ENCODE assay signal across 24 cellular contexts in genomic region chr2:205752924-205753323, GRCh38.
DNase-seq lines count a peak whose midpoint lies in the region; FAIRE-seq and TF ChIP-seq lines count a peak whose summit lies in the region.
"Had no signal": no experiment of that assay in that cellular context is flagged by ENCODE, and none has a peak within 500 bp of the region (broad histone marks: within the 10 kb centered on the region; RNA-seq: fewer than 3 reads in every experiment).

No MANE protein-coding gene starts in this region.

- CTCF ChIA-PET in mammary epithelial cell (lab: Charles Lee; ENCODE audit: low non-redundant PET), result no interaction called here

- H4K20me1 ChIP-seq in mammary epithelial cell (ENCODE audit: insufficient read depth, low read length) (no peaks in the 10 kb centered on the region), neural progenitor cell (ENCODE audit: low read depth) (no peaks in the 10 kb centered on the region)
- H4K20me1 ChIP-seq: BLaER1 treated with 17β-estradiol and CSF1 and Interleukin-3, amounts not matched to agents 10 nM and 100 nM had no signal

- H2AFZ ChIP-seq in mammary epithelial cell (ENCODE audit: low read depth, low read length) (no peak overlapping the region), neural progenitor cell (replicated peaks) (no peak overlapping the region)

- in situ Hi-C loops in mammary epithelial cell (cut with MboI; ENCODE audit: low sequenced_read_pairs in 2 of 2), result no loop called here
- in situ Hi-C loops in transverse colon (cut with MboI; ENCODE audit: low pct_ligation_motif_present in 1 of 4, low pct_unique_long_range_greater_than_20kb in 1 of 4, low sequenced_read_pairs in 3 of 4), result no loop called here

- TF ChIP-seq CTCF in mammary epithelial cell (conservative IDR thresholded peaks at IDR 0.05 in 1 of 2, IDR thresholded peaks at IDR 0.05 in 1 of 2; ENCODE audit: extremely low read depth in 1 of 2, insufficient read depth in 1 of 2, low read depth in 1 of 2, low read length in 2 of 2), result no peak
- TF ChIP-seq CTCF in transverse colon (IDR thresholded peaks at IDR 0.05), result no peak
- TF ChIP-seq CTCF in neural progenitor cell (IDR thresholded peaks at IDR 0.05), result no peak

- H3K27me3 Mint-ChIP-seq in neural progenitor cell (ENCODE audit: insufficient read depth, low read depth), result peaks cover 11% of the 10 kb centered on the region

- dilution Hi-C loops in mammary epithelial cell (cut with HindIII; ENCODE audit: low sequenced_read_pairs), result loop anchor here (5.0 kb wide), 1 partner anchor 51 kb away; no protein-coding TSS in a partner anchor

- H3K4me1 Mint-ChIP-seq in neural progenitor cell, result peaks cover 36% of the 10 kb centered on the region

- intact Hi-C loops in mammary epithelial cell (cut with micrococcal nuclease) (no loop called here), transverse colon (cut with DNase I; ENCODE audit: low total_unique reads) (no loop called here)

- H3K36me3 ChIP-seq in mammary epithelial cell (ENCODE audit: insufficient read depth, low read length) (peaks cover 12% of the 10 kb centered on the region), transverse colon (peaks cover 0 to 4% (median 0%) of the 10 kb centered on the region in 4 donors), neural progenitor cell (no peaks in the 10 kb centered on the region)
- H3K36me3 ChIP-seq: neutrophil, prostate gland had no signal

- 40% methylated on average over 7 of the region's 8 CpGs for whole genome bisulfite sequencing in mammary epithelial cell (ENCODE audit: low coverage, missing lambda C conversion rate)
- 93% methylated on average over 8 of the region's 8 CpGs; no CpG with 5 or more reads in 1 of the 2 donors for WGBS in transverse colon (ENCODE audit: low coverage in 1 of 2), 2 donors

- peaks cover 66% of the 10 kb centered on the region for H3K4me1 ChIP-seq in mammary epithelial cell (ENCODE audit: insufficient read depth, low read length)
- H3K4me1 ChIP-seq in transverse colon, result peaks cover 18 to 53% (median 21%) of the 10 kb centered on the region in 4 donors
- peaks cover 18% of the 10 kb centered on the region for H3K4me1 ChIP-seq in neural progenitor cell
- H3K4me1 ChIP-seq: body of pancreas had no signal

- H3F3A ChIP-seq in neural progenitor cell (ENCODE audit: low read depth), result no peaks in the 10 kb centered on the region

- H3K27me3 ChIP-seq in mammary epithelial cell (ENCODE audit: insufficient read depth, low read length) (no peaks in the 10 kb centered on the region), transverse colon (no peaks in the 10 kb centered on the region), neural progenitor cell (no peaks in the 10 kb centered on the region)
- H3K27me3 ChIP-seq: BLaER1 treated with 17β-estradiol and CSF1 and Interleukin-3, amounts not matched to agents 10 nM and 100 nM; body of pancreas; neutrophil had no signal

- no peak for TF ChIP-seq POLR2A in transverse colon (IDR thresholded peaks at IDR 0.05)

- H3K36me3 Mint-ChIP-seq in neural progenitor cell, result peaks cover 5% of the 10 kb centered on the region
- H3K36me3 Mint-ChIP-seq: activated naive CD8-positive, alpha-beta T cell had no signal

- no peak overlapping the region for H3K9ac ChIP-seq in mammary epithelial cell (ENCODE audit: insufficient read depth, low read length)
- H3K9ac ChIP-seq in neural progenitor cell, result no peak overlapping the region
- H3K9ac ChIP-seq: BLaER1 treated with 17β-estradiol and CSF1 and Interleukin-3, amounts not matched to agents 10 nM and 100 nM had no signal

- FAIRE-seq in RCC 7860 (lab: Jason Lieb, UNC), result peak; percentile 94
- FAIRE-seq: G401.6, kidney had no signal

- BruUV-seq in mammary epithelial cell (replicated peaks; lab: Mats Ljungman, UMichigan), result no TSS peak

- DNase-seq in RCC 7860 (ENCODE audit: low spot score) (peak; percentile 89), mammary epithelial cell (no peak), myocyte (ENCODE audit: low read depth) (peak; percentile 96), transverse colon (no peak), NCI-H446 (lab: John Stamatoyannopoulos, UW) (no peak), neural progenitor cell (ENCODE audit: low spot score) (no peak)
- no peak for DNase-seq in activated naive CD4-positive, alpha-beta T cell treated with Interleukin-2 at 50 U/mL for 16 hours
- DNase-seq: activated CD4-positive, alpha-beta T cell treated with anti-CD3 and anti-CD28 coated beads for 1 hour; activated CD8-positive, alpha-beta T cell treated with anti-CD3 and anti-CD28 coated beads for 36 hours; body of pancreas; cerebellar nuclear complex; DMS53; H9; kidney; NCI-H2029 treated with DMSO at 0.1 percent for 48 hours; NCI-H748 treated with DMSO at 0.1 percent for 48 hours; RPMI8226; stimulated activated naive CD4-positive, alpha-beta T cell treated with Interleukin-2 at 50 U/mL for 16 hours had no signal

- no peak overlapping the region for H3K4me3 Mint-ChIP-seq in neural progenitor cell
- H3K4me3 Mint-ChIP-seq: activated CD8-positive, alpha-beta T cell treated with anti-CD3 and anti-CD28 coated beads for 36 hours; activated naive CD8-positive, alpha-beta T cell; H9 had no signal

- no peaks in the 10 kb centered on the region for H3K9me3 Mint-ChIP-seq in neural progenitor cell
- H3K9me3 Mint-ChIP-seq: activated CD8-positive, alpha-beta T cell treated with anti-CD3 and anti-CD28 coated beads for 36 hours; activated T-helper 2 cell treated with anti-CD3 and anti-CD28 coated beads, Interferon-gamma antibody, Interleukin-2, Interleukin-4, amounts not matched to agents 10 μg/mL and 5 μg/mL and 100 μg/mL, durations not matched to agents 14 hours and 24 hours and 36 hours; H9 had no signal

- TF ChIP-seq EP300 in transverse colon (IDR thresholded peaks at IDR 0.05; ENCODE audit: low read depth), result no peak

- H3K27ac Mint-ChIP-seq in neural progenitor cell, result no peak overlapping the region
- H3K27ac Mint-ChIP-seq: activated CD8-positive, alpha-beta T cell treated with anti-CD3 and anti-CD28 coated beads for 36 hours; activated naive CD8-positive, alpha-beta T cell; activated T-helper 2 cell treated with anti-CD3 and anti-CD28 coated beads, Interferon-gamma antibody, Interleukin-2, Interleukin-4, amounts not matched to agents 10 μg/mL and 5 μg/mL and 100 μg/mL, durations not matched to agents 14 hours and 24 hours and 36 hours had no signal

- H3K27ac ChIP-seq in mammary epithelial cell (ENCODE audit: insufficient read depth, low read depth, low read length) (peak overlapping the region; percentile 73), transverse colon (peak overlapping the region; percentile 20 to 86 (median 68)), neural progenitor cell (no peak overlapping the region)
- H3K27ac ChIP-seq: BLaER1 treated with 17β-estradiol and CSF1 and Interleukin-3, amounts not matched to agents 10 nM and 100 nM; body of pancreas; neutrophil; prostate gland had no signal

- no peaks in the 10 kb centered on the region for H3K9me3 ChIP-seq in mammary epithelial cell (replicated peaks; ENCODE audit: insufficient read depth, low read length)
- H3K9me3 ChIP-seq in transverse colon, result no peaks in the 10 kb centered on the region
- H3K9me3 ChIP-seq in neural progenitor cell (ENCODE audit: low read depth), result no peaks in the 10 kb centered on the region
- H3K9me3 ChIP-seq: BLaER1 treated with 17β-estradiol and CSF1 and Interleukin-3, amounts not matched to agents 10 nM and 100 nM; body of pancreas; neutrophil; prostate gland had no signal

- no peak overlapping the region for H3K4me3 ChIP-seq in mammary epithelial cell (replicated peaks in 1 of 3; ENCODE audit: insufficient read depth in 1 of 3, low read depth in 2 of 3, low read length in 3 of 3)
- no peak overlapping the region for H3K4me3 ChIP-seq in transverse colon
- no peak overlapping the region for H3K4me3 ChIP-seq in neural progenitor cell
- H3K4me3 ChIP-seq: BLaER1 treated with 17β-estradiol and CSF1 and Interleukin-3, amounts not matched to agents 10 nM and 100 nM; body of pancreas; prostate gland had no signal

- H3K79me2 ChIP-seq in mammary epithelial cell (ENCODE audit: insufficient read depth, low read length) (no peaks in the 10 kb centered on the region), neural progenitor cell (ENCODE audit: low read depth) (no peaks in the 10 kb centered on the region)

- H3K4me2 ChIP-seq in mammary epithelial cell (ENCODE audit: insufficient read depth, low read depth, low read length), result no peak overlapping the region
- H3K4me2 ChIP-seq in neural progenitor cell, result no peak overlapping the region
- H3K4me2 ChIP-seq: BLaER1 treated with 17β-estradiol and CSF1 and Interleukin-3, amounts not matched to agents 10 nM and 100 nM had no signal

Comparison
In these comparisons a context has a peak if more than half of its experiments do, and no peak if none do; other contexts are left out.
1. DNase-seq: peak in RCC 7860 (single experiment) and myocyte (single experiment); none in mammary epithelial cell (single experiment), transverse colon (single experiment), NCI-H446 (0 of 2), activated naive CD4-positive, alpha-beta T cell treated with Interleukin-2 at 50 U/mL for 16 hours (single experiment) and neural progenitor cell (single experiment).